In the genomic region with DNA sequence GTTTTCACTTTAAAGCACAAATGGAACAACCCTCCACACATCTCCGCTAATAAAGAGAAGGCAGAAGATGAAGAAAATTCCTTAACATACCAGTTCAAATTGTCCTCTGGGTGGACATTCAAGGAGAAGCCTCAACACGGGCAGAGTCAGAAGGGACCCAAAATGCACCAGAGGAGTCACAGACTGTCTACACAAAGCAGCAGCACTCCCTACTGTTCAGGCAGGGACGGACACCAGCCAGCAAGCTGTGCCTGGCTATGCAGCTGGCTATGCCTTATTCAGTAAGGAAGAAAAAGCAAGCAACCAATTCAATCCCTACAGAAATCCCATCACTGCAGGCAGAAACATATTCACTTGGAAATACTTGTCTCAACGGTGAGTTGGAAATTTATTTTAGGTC, we compare ENCODE assay signal across 13 cellular contexts. TPM values are rescaled to one million over a fixed set of nuclear protein-coding genes. Genes with fewer than 3 reads are reported as not detected.
DNase-seq lines count a peak whose midpoint lies in the region; ATAC-seq and TF ChIP-seq lines count a peak whose summit lies in the region.
"Had no signal": no experiment of that assay in that cellular context is flagged by ENCODE, and none has a peak within 500 bp of the region (broad histone marks: within the 10 kb centered on the region; RNA-seq: fewer than 3 reads in every experiment).

No MANE protein-coding gene starts in this region.

- WGBS in SK-N-SH (ENCODE audit: low lambda C conversion rate): 90% methylated on average over 4 of the region's 4 CpGs

- ATAC-seq in SK-N-SH treated with all-trans-retinoic acid at 6 μM for 48 hours: no peak
- no peak for ATAC-seq in HG02938 (IDR thresholded peaks at IDR 0.05; ENCODE audit: unreplicated experiment)

- H3K9me2 ChIP-seq in SK-N-SH: no peaks in the 10 kb centered on the region

- DNase-seq in SK-N-SH: no peak
- DNase-seq in adipocyte (ENCODE audit: low read depth): no peak
- peak; percentile 86 for DNase-seq in putamen (ENCODE audit: low spot score)
- no peak for DNase-seq in NCI-H1048 (lab: John Stamatoyannopoulos, UW)
- no peak for DNase-seq in NCI-H146 (lab: John Stamatoyannopoulos, UW)
- DNase-seq: activated T-cell treated with anti-CD3 and anti-CD28 coated beads for 4 hours, GDM1, left cardiac atrium, NCI-H524 treated with DMSO at 0.1 percent for 48 hours had no signal

- peaks cover 0 to 2% of the 10 kb centered on the region in 2 experiments; a peak in 1 of 4 replicates for H3K4me1 ChIP-seq in SK-N-SH (ENCODE audit: control insufficient read depth in 1 of 2, insufficient read depth in 2 of 2, low read depth in 1 of 2, low read length in 1 of 2)
- H3K4me1 ChIP-seq in adipocyte (ENCODE audit: control insufficient read depth, insufficient read depth, low read length): peaks cover 69% of the 10 kb centered on the region
- H3K4me1 ChIP-seq in iPS-18a (ENCODE audit: control insufficient read depth, low read depth, low read length): peaks cover 31% of the 10 kb centered on the region

- H3K79me2 ChIP-seq in SK-N-SH (ENCODE audit: insufficient read depth): peaks cover 100% of the 10 kb centered on the region

- no peak overlapping the region for H3K9ac ChIP-seq in SK-N-SH
- peak overlapping the region; percentile 39 for H3K9ac ChIP-seq in adipocyte (ENCODE audit: low read length)
- H3K9ac ChIP-seq in iPS-18a (ENCODE audit: low read length): no peak overlapping the region

- H3K4me2 ChIP-seq in SK-N-SH: no peak overlapping the region
- H3K4me2 ChIP-seq: smooth muscle cell had no signal

- POLR2A ChIA-PET in SK-N-SH (lab: Yijun Ruan, JAX): interaction anchor here (1.0 to 1.3 kb wide), 2 partner anchors 8 to 36 kb away, joined by 4 to 5 read pairs; partner anchors contain the start of gene DNAJC7

- no peaks in the 10 kb centered on the region for H3F3A ChIP-seq in SK-N-SH (replicated peaks; ENCODE audit: insufficient read depth)

- TF ChIP-seq EP300 in SK-N-SH (IDR thresholded peaks at IDR 0.05; ENCODE audit: borderline replicate concordance in 1 of 2, low read depth in 1 of 2, low read length in 1 of 2): no peak

- TF ChIP-seq RAD21 in SK-N-SH (IDR thresholded peaks at IDR 0.05; ENCODE audit: low read length): peak; percentile 18; the same call in 1 of the 2 replicates

- TF ChIP-seq CTCF in SK-N-SH (IDR thresholded peaks at IDR 0.05): no peak

- H3K4me3 ChIP-seq in SK-N-SH (ENCODE audit: low read depth in 2 of 2, low read length in 1 of 2) (no peak overlapping the region), adipocyte (ENCODE audit: low read length) (no peak overlapping the region), iPS-18a (ENCODE audit: low read length) (no peak overlapping the region)
- H3K4me3 ChIP-seq: smooth muscle cell had no signal

- H2AFZ ChIP-seq in SK-N-SH (ENCODE audit: low read depth): no peak overlapping the region

- peaks cover 82% of the 10 kb centered on the region for H4K20me1 ChIP-seq in SK-N-SH (ENCODE audit: insufficient read depth)

- H3K36me3 ChIP-seq in SK-N-SH (replicated peaks in 1 of 2; ENCODE audit: control insufficient read depth in 1 of 2, insufficient read depth in 2 of 2, low read length in 1 of 2): peaks cover 0 to 5% of the 10 kb centered on the region in 2 experiments
- H3K36me3 ChIP-seq in adipocyte (ENCODE audit: control insufficient read depth, insufficient read depth, low read length, severe bottlenecking): no peaks in the 10 kb centered on the region
- no peaks in the 10 kb centered on the region for H3K36me3 ChIP-seq in iPS-18a (ENCODE audit: control insufficient read depth, low read depth, low read length)

- no peak overlapping the region for H3K27ac ChIP-seq in SK-N-SH (ENCODE audit: low read depth in 2 of 2, low read length in 1 of 2)
- H3K27ac ChIP-seq in iPS-18a (ENCODE audit: low read length): peak overlapping the region; percentile 42

- CTCF ChIA-PET in SK-N-SH (lab: Yijun Ruan, JAX): interaction anchor here (1.0 to 1.1 kb wide), 3 partner anchors 11 to 50 kb away, joined by 3 to 5 read pairs (median 4); partner anchors contain the start of gene NKIRAS2

- H3K27me3 ChIP-seq in SK-N-SH (ENCODE audit: insufficient read depth): no peaks in the 10 kb centered on the region
- no peaks in the 10 kb centered on the region for H3K27me3 ChIP-seq in adipocyte (replicated peaks; ENCODE audit: control insufficient read depth, insufficient read depth, low read length)
- H3K27me3 ChIP-seq in iPS-18a (ENCODE audit: control insufficient read depth, insufficient read depth, low read length): no peaks in the 10 kb centered on the region

- H3K9me3 ChIP-seq in SK-N-SH (no peaks in the 10 kb centered on the region), adipocyte (ENCODE audit: control insufficient read depth, low read length) (no peaks in the 10 kb centered on the region), iPS-18a (ENCODE audit: control insufficient read depth, low read depth, low read length) (no peaks in the 10 kb centered on the region)

TF ChIP-seq in SK-N-SH, 30 proteins besides CTCF, POLR2A, EP300 and RAD21 (continues in another document):
- TF ChIP-seq GABPA (IDR thresholded peaks at IDR 0.05; ENCODE audit: low read depth) (no peak), NFIC (IDR thresholded peaks at IDR 0.05; ENCODE audit: borderline replicate concordance) (no peak), PBX3 (IDR thresholded peaks at IDR 0.05) (no peak), POLR2AphosphoS5 (IDR thresholded peaks at IDR 0.05; ENCODE audit: low read depth, low read length) (no peak)
- TF ChIP-seq, protein P1, sequence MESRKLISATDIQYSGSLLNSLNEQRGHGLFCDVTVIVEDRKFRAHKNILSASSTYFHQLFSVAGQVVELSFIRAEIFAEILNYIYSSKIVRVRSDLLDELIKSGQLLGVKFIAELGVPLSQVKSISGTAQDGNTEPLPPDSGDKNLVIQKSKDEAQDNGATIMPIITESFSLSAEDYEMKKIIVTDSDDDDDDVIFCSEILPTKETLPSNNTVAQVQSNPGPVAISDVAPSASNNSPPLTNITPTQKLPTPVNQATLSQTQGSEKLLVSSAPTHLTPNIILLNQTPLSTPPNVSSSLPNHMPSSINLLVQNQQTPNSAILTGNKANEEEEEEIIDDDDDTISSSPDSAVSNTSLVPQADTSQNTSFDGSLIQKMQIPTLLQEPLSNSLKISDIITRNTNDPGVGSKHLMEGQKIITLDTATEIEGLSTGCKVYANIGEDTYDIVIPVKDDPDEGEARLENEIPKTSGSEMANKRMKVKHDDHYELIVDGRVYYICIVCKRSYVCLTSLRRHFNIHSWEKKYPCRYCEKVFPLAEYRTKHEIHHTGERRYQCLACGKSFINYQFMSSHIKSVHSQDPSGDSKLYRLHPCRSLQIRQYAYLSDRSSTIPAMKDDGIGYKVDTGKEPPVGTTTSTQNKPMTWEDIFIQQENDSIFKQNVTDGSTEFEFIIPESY (IDR thresholded peaks at IDR 0.05; ENCODE audit: borderline replicate concordance, low read depth): no peak

TF ChIP-seq in SK-N-SH treated with all-trans-retinoic acid at 6 μM for 48 hours, 23 proteins besides CTCF, POLR2A, EP300 and RAD21:
- TF ChIP-seq RARB (CRISPR knock-in tag; IDR thresholded peaks at IDR 0.05): no peak
- TF ChIP-seq ZNF565 (CRISPR knock-in tag; conservative IDR thresholded peaks at IDR 0.05; ENCODE audit: low read depth): no peak
- no peak for TF ChIP-seq ZFP3 (CRISPR knock-in tag; IDR thresholded peaks at IDR 0.05)
- no peak for TF ChIP-seq TOX (CRISPR knock-in tag; IDR thresholded peaks at IDR 0.05; ENCODE audit: borderline replicate concordance)
- TF ChIP-seq, protein P2, sequence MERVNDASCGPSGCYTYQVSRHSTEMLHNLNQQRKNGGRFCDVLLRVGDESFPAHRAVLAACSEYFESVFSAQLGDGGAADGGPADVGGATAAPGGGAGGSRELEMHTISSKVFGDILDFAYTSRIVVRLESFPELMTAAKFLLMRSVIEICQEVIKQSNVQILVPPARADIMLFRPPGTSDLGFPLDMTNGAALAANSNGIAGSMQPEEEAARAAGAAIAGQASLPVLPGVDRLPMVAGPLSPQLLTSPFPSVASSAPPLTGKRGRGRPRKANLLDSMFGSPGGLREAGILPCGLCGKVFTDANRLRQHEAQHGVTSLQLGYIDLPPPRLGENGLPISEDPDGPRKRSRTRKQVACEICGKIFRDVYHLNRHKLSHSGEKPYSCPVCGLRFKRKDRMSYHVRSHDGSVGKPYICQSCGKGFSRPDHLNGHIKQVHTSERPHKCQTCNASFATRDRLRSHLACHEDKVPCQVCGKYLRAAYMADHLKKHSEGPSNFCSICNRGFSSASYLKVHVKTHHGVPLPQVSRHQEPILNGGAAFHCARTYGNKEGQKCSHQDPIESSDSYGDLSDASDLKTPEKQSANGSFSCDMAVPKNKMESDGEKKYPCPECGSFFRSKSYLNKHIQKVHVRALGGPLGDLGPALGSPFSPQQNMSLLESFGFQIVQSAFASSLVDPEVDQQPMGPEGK (CRISPR knock-in tag; IDR thresholded peaks at IDR 0.05; ENCODE audit: borderline replicate concordance): no peak
- TF ChIP-seq OSR1 (CRISPR knock-in tag; IDR thresholded peaks at IDR 0.05): no peak

RNA-seq across cellular contexts. Expression of gene DNAJC7, which starts 8.1 kb away (rescaled TPM):
- 38.8 and 48.5 TPM in 2 replicates for polyA plus RNA-seq in SK-N-SH (2012; rRNA removed)
- polyA plus RNA-seq in SK-N-SH (2012; cell fraction: cytosol; rRNA removed): 63.0 and 77.9 TPM in 2 replicates
- polyA plus RNA-seq in SK-N-SH (2012; cell fraction: nucleus; rRNA removed): 24.5 and 41.2 TPM in 2 replicates

RNA-seq across cellular contexts. Expression of gene NKIRAS2, which starts 10.7 kb away (rescaled TPM):
- 89.8 and 91.8 TPM in 2 replicates for polyA plus RNA-seq in SK-N-SH (2012; rRNA removed)
- 61.8 and 74.3 TPM in 2 replicates for polyA plus RNA-seq in SK-N-SH (2012; cell fraction: cytosol; rRNA removed)
- polyA plus RNA-seq in SK-N-SH (2012; cell fraction: nucleus; rRNA removed): 56.1 and 72.7 TPM in 2 replicates

RNA-seq across cellular contexts. Expression of gene C17orf113, which starts 41.2 kb away (rescaled TPM):
- polyA plus RNA-seq in SK-N-SH (2012; rRNA removed): 0.44 and 0.52 TPM in 2 replicates
- 0.19 and 0.45 TPM in 2 replicates for polyA plus RNA-seq in SK-N-SH (2012; cell fraction: cytosol; rRNA removed)
- 0.83 and 0.94 TPM in 2 replicates for polyA plus RNA-seq in SK-N-SH (2012; cell fraction: nucleus; rRNA removed)

RNA-seq across cellular contexts. Expression of gene CNP, which starts 42.6 kb away (rescaled TPM):
- polyA plus RNA-seq in SK-N-SH (2012; rRNA removed): 44.8 and 54.8 TPM in 2 replicates
- polyA plus RNA-seq in SK-N-SH (2012; cell fraction: cytosol; rRNA removed): 24.4 and 36.0 TPM in 2 replicates
- polyA plus RNA-seq in SK-N-SH (2012; cell fraction: nucleus; rRNA removed): 47.8 and 67.5 TPM in 2 replicates
